ENCODE assay signal across 16 cellular contexts in genomic region chr14:33897878-33898535, GRCh38.
"Had no signal": no experiment of that assay in that cellular context is flagged by ENCODE, and none has a peak within 500 bp of the region (broad histone marks: within the 10 kb centered on the region; RNA-seq: fewer than 3 reads in every experiment).

No MANE protein-coding gene starts in this region.

- H3K27me3 ChIP-seq: gastroesophageal sphincter, neutrophil had no signal

- H3K27ac ChIP-seq: epithelial cell of prostate, gastroesophageal sphincter, neutrophil had no signal

- H3K4me1 ChIP-seq: gastroesophageal sphincter had no signal

- DNase-seq: activated CD4-positive, alpha-beta memory T cell treated with anti-CD3 and anti-CD28 coated beads for 36 hours; activated CD4-positive, CD25-positive, alpha-beta regulatory T cell treated with anti-CD3 and anti-CD28 coated beads, Interleukin-2, amount 50 U/mL, for 72 hours; activated naive CD4-positive, alpha-beta T cell; activated T-cell treated with anti-CD3 and anti-CD28 coated beads, Interleukin-2, amount 50 U/mL, for 48 hours; effector memory CD8-positive, alpha-beta T cell; hippocampal formation; kidney glomerular epithelial cell; naive thymus-derived CD8-positive, alpha-beta T cell; stimulated activated CD4-positive, alpha-beta T cell treated with anti-CD3 and anti-CD28 coated beads, Interleukin-2, amount 100 ng/mL, for 24 hours; stimulated activated naive B cell treated with anti-CD40 and anti-IgM and Interleukin-4, amounts not matched to agents 10 μg/mL and 1 μg/mL and 100 μg/mL, for 72 hours; trophoblast cell had no signal

- H3K36me3 ChIP-seq: gastroesophageal sphincter, neutrophil had no signal

- H3K9me3 ChIP-seq: neutrophil had no signal

- H3K4me3 ChIP-seq: gastroesophageal sphincter, lung had no signal

- ATAC-seq: effector memory CD8-positive, alpha-beta T cell; gastroesophageal sphincter; naive thymus-derived CD8-positive, alpha-beta T cell; sciatic nerve; stimulated activated naive B cell treated with anti-CD40 and anti-IgM and Interleukin-4, amounts not matched to agents 10 μg/mL and 1 μg/mL and 100 μg/mL, for 72 hours had no signal
